In the genomic region with DNA sequence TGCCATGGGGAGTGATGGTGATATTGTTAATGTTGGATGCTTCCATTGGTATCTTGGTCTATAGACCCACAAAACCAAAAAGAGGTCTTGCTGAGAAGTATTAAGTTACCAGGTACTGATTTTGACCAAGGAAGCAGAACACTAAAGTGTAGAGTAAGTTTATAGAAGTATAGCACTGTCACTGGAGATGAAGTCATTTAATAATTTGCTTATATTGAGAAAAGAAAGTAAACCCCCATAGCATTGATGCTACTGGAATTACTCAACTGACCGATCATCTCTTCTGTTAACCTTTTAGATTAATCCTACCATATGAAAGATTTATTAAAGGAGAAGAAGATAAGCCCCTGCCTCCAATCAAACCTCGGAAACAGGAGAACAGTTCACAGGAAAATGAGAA, we compare ENCODE assay signal across 12 cellular contexts.
DNase-seq lines count a peak whose midpoint lies in the region; ATAC-seq, FAIRE-seq and TF ChIP-seq lines count a peak whose summit lies in the region.
"Had no signal": no experiment of that assay in that cellular context is flagged by ENCODE, and none has a peak within 500 bp of the region (broad histone marks: within the 10 kb centered on the region; RNA-seq: fewer than 3 reads in every experiment).

No MANE protein-coding gene starts in this region.

- no peak overlapping the region for H3K4me2 ChIP-seq in astrocyte (ENCODE audit: low read length)

- FAIRE-seq in astrocyte (lab: Jason Lieb, UNC) (no peak), D721Med (lab: Jason Lieb, UNC) (no peak)

- no peak for TF ChIP-seq CTCF in HFFc6 (IDR thresholded peaks at IDR 0.05)
- TF ChIP-seq CTCF in astrocyte (IDR thresholded peaks at IDR 0.05; ENCODE audit: insufficient read depth, low read depth, low read length), result no peak
- TF ChIP-seq CTCF in osteocyte (IDR thresholded peaks at IDR 0.05), result no peak
- no peak for TF ChIP-seq CTCF in D721Med (IDR thresholded peaks at IDR 0.05; ENCODE audit: insufficient read depth, missing control alignments)

- H3K4me1 Mint-ChIP-seq in CD4-positive, alpha-beta memory T cell, result peaks cover 45 to 73% (median 60%) of the 10 kb centered on the region in 4 donors
- peaks cover 85% of the 10 kb centered on the region for H3K4me1 Mint-ChIP-seq in HFFc6 (ENCODE audit: low read depth)
- H3K4me1 Mint-ChIP-seq in astrocyte (ENCODE audit: low read depth, unreplicated experiment), result peaks cover 49% of the 10 kb centered on the region
- H3K4me1 Mint-ChIP-seq in osteocyte (ENCODE audit: unreplicated experiment), result peaks cover 65% of the 10 kb centered on the region

- POLR2A ChIA-PET in CD4-positive, alpha-beta memory T cell (lab: Charles Lee; ENCODE audit: partially characterized antibody), result interaction anchor here (1.1 to 8.6 kb wide), 2 partner anchors 14 to 39 kb away, joined by 4 to 133 read pairs; no protein-coding TSS in a partner anchor

- peaks cover 66% of the 10 kb centered on the region for H3K79me2 ChIP-seq in astrocyte (ENCODE audit: insufficient read depth, low read length)

- intact Hi-C loops in CD4-positive, alpha-beta memory T cell (cut with micrococcal nuclease), result no loop called here

- no peaks in the 10 kb centered on the region for H3K9me3 Mint-ChIP-seq in CD4-positive, alpha-beta memory T cell
- H3K9me3 Mint-ChIP-seq in HFFc6, result peaks cover 4% of the 10 kb centered on the region; the same call in 1 of the 2 replicates
- H3K9me3 Mint-ChIP-seq in astrocyte (ENCODE audit: unreplicated experiment), result no peaks in the 10 kb centered on the region
- no peaks in the 10 kb centered on the region for H3K9me3 Mint-ChIP-seq in osteocyte (ENCODE audit: unreplicated experiment)

- H3K9me3 ChIP-seq in CD4-positive, alpha-beta memory T cell (ENCODE audit: control insufficient read depth in 1 of 2, low read length in 2 of 2), result no peaks in the 10 kb centered on the region
- H3K9me3 ChIP-seq in astrocyte (ENCODE audit: insufficient read depth, low read depth, low read length), result no peaks in the 10 kb centered on the region

- no peak for DNase-seq in CD4-positive, alpha-beta memory T cell
- DNase-seq in HFFc6 (no peak), astrocyte (ENCODE audit: low read depth) (no peak), osteocyte (ENCODE audit: extremely low spot score, unreplicated experiment) (no peak), T-helper 9 cell (no peak), D721Med (ENCODE audit: insufficient read length, low spot score) (no peak), NCI-H1436 (lab: John Stamatoyannopoulos, UW) (no peak)
- DNase-seq: central memory CD4-positive, alpha-beta T cell; erythroblast; NCI-H510A treated with DMSO at 0.1 percent for 48 hours; retina had no signal

- peak overlapping the region in 1 of 8 donors; percentile 29 for H3K4me3 Mint-ChIP-seq in CD4-positive, alpha-beta memory T cell
- H3K4me3 Mint-ChIP-seq in HFFc6, result peak overlapping the region; percentile 41; the same call in 1 of the 2 replicates
- no peak overlapping the region for H3K4me3 Mint-ChIP-seq in astrocyte (ENCODE audit: unreplicated experiment)
- no peak overlapping the region for H3K4me3 Mint-ChIP-seq in osteocyte (ENCODE audit: unreplicated experiment)

- no peak overlapping the region for H2AFZ ChIP-seq in astrocyte (ENCODE audit: low read depth, low read length)

- peaks cover 9% of the 10 kb centered on the region for H4K20me1 ChIP-seq in astrocyte (ENCODE audit: insufficient read depth, low read length)

- CTCF ChIA-PET in CD4-positive, alpha-beta memory T cell (lab: Charles Lee; ENCODE audit: partially characterized antibody), result interaction anchor here (2.4 kb wide), 1 partner anchor 45 kb away, joined by 5 read pairs; no protein-coding TSS in a partner anchor

- H3K27me3 ChIP-seq in CD4-positive, alpha-beta memory T cell (ENCODE audit: insufficient read depth, low read length), result no peaks in the 10 kb centered on the region
- no peaks in the 10 kb centered on the region for H3K27me3 ChIP-seq in astrocyte (ENCODE audit: insufficient read depth, low read length)

- H3K36me3 Mint-ChIP-seq in CD4-positive, alpha-beta memory T cell, result peaks cover 52 to 55% of the 10 kb centered on the region in 2 donors
- H3K36me3 Mint-ChIP-seq in HFFc6 (ENCODE audit: low read depth) (peaks cover 64% of the 10 kb centered on the region), astrocyte (ENCODE audit: low read depth, unreplicated experiment) (peaks cover 22% of the 10 kb centered on the region), osteocyte (ENCODE audit: unreplicated experiment) (peaks cover 48% of the 10 kb centered on the region)

- H3K4me1 ChIP-seq in CD4-positive, alpha-beta memory T cell (ENCODE audit: insufficient read depth, low read length), result peaks cover 71% of the 10 kb centered on the region
- H3K4me1 ChIP-seq in astrocyte (ENCODE audit: insufficient read depth, low read length), result peaks cover 34% of the 10 kb centered on the region

- H3K36me3 ChIP-seq in CD4-positive, alpha-beta memory T cell (ENCODE audit: insufficient read depth, low read length), result peaks cover 24% of the 10 kb centered on the region
- peaks cover 35% of the 10 kb centered on the region for H3K36me3 ChIP-seq in astrocyte (ENCODE audit: insufficient read depth, low read length)

- no peak for ATAC-seq in HG02885 (IDR thresholded peaks at IDR 0.05; ENCODE audit: poor library complexity, unreplicated experiment)

- H3K27ac Mint-ChIP-seq in CD4-positive, alpha-beta memory T cell, result peak overlapping the region in 6 of 7 donors; percentile 41 to 97 (median 78)
- peak overlapping the region; percentile 98 for H3K27ac Mint-ChIP-seq in HFFc6
- no peak overlapping the region for H3K27ac Mint-ChIP-seq in astrocyte (ENCODE audit: unreplicated experiment)
- H3K27ac Mint-ChIP-seq in osteocyte (ENCODE audit: unreplicated experiment), result peak overlapping the region; percentile 96

- H3K27ac ChIP-seq in CD4-positive, alpha-beta memory T cell (ENCODE audit: low read depth, low read length), result no peak overlapping the region
- H3K27ac ChIP-seq in astrocyte (ENCODE audit: low read depth, low read length), result peak overlapping the region; percentile 28

- no peak overlapping the region for H3K9ac ChIP-seq in astrocyte (ENCODE audit: low read length)

- no peak overlapping the region for H3K4me3 ChIP-seq in CD4-positive, alpha-beta memory T cell (ENCODE audit: low read length in 2 of 2)
- H3K4me3 ChIP-seq in astrocyte (ENCODE audit: insufficient read depth, low read depth, low read length), result no peak overlapping the region

- H3K27me3 Mint-ChIP-seq in CD4-positive, alpha-beta memory T cell, result no peaks in the 10 kb centered on the region
- peaks cover 8% of the 10 kb centered on the region for H3K27me3 Mint-ChIP-seq in HFFc6 (ENCODE audit: insufficient read depth)
- H3K27me3 Mint-ChIP-seq in astrocyte (ENCODE audit: low read depth, unreplicated experiment), result no peaks in the 10 kb centered on the region
- no peaks in the 10 kb centered on the region for H3K27me3 Mint-ChIP-seq in osteocyte (ENCODE audit: unreplicated experiment)
